12 cellular contexts compared by ENCODE assay signal in the genomic region with DNA sequence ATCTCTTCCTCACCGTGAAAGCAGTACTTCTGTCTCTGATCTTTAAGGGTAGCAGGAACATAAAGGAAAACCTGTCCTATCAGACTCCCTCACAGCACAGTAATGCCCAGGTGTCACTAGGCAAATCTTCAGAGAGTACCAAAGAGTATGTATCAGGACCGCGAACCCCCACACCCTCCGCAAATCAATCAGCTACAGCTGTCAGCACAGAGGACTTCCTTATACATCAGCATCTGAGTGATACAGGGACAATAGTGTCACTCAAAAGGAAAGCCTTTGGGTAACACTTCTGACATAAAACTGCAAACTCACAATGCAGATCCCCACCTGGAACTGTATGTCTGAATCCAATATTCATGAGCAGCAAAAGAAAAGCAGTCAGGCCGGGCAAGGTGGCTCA. TPM values are rescaled to one million over a fixed set of nuclear protein-coding genes. Genes with fewer than 3 reads are reported as not detected.
A peak's percentile ranks its signal among the peaks of the same experiment; 100 is the strongest.
DNase-seq lines count a peak whose midpoint lies in the region; ATAC-seq and TF ChIP-seq lines count a peak whose summit lies in the region.
"Had no signal": no experiment of that assay in that cellular context is flagged by ENCODE, and none has a peak within 500 bp of the region (broad histone marks: within the 10 kb centered on the region; RNA-seq: fewer than 3 reads in every experiment).

No MANE protein-coding gene starts in this region.

- peaks cover 84% of the 10 kb centered on the region for H3K4me1 ChIP-seq in left ventricle myocardium inferior
- H3K4me1 ChIP-seq in hepatocyte (ENCODE audit: insufficient read depth) = peaks cover 22% of the 10 kb centered on the region

- peak overlapping the region; percentile 100 for H3K27ac ChIP-seq in left ventricle myocardium inferior (replicated peaks)
- H3K27ac ChIP-seq in hepatocyte = no peak overlapping the region
- H3K27ac ChIP-seq: gastroesophageal sphincter, left lung had no signal

- H3K79me2 ChIP-seq in hepatocyte = peaks cover 71% of the 10 kb centered on the region

- H3K4me3 ChIP-seq in left ventricle myocardium inferior (peak overlapping the region; percentile 90), hepatocyte (no peak overlapping the region)
- H3K4me3 ChIP-seq: gastroesophageal sphincter had no signal

- no peaks in the 10 kb centered on the region for H3K9me3 ChIP-seq in left ventricle myocardium inferior (replicated peaks)
- H3K9me3 ChIP-seq in hepatocyte (ENCODE audit: low read depth) = no peaks in the 10 kb centered on the region
- H3K9me3 ChIP-seq: gastroesophageal sphincter, left lung had no signal

- H3K4me1 Mint-ChIP-seq in T-cell = peaks cover 52 to 61% (median 56%) of the 10 kb centered on the region in 3 donors
- peaks cover 61% of the 10 kb centered on the region for H3K4me1 Mint-ChIP-seq in stimulated activated naive CD8-positive, alpha-beta T cell treated with anti-CD3 and anti-CD28 coated beads, Interleukin-15, amount 100 ng/mL, for 72 hours

- H3K9me3 Mint-ChIP-seq in T-cell = no peaks in the 10 kb centered on the region
- H3K9me3 Mint-ChIP-seq in stimulated activated naive CD8-positive, alpha-beta T cell treated with anti-CD3 and anti-CD28 coated beads, Interleukin-15, amount 100 ng/mL, for 72 hours = no peaks in the 10 kb centered on the region

- 89% methylated on average over 5 of the region's 5 CpGs for WGBS in hepatocyte (ENCODE audit: low lambda C conversion rate, missing lambda C conversion rate)

- POLR2A ChIA-PET in T-cell (lab: Charles Lee) = no interaction called here

- peaks cover 36% of the 10 kb centered on the region for H4K20me1 ChIP-seq in hepatocyte (ENCODE audit: insufficient read depth, poor library complexity, severe bottlenecking)

- DNase-seq in left ventricle myocardium inferior (no peak), Right ventricle myocardium superior (no peak), T-cell (no peak), hepatocyte (ENCODE audit: low spot score) (no peak), posterior cingulate gyrus (no peak), globus pallidus (ENCODE audit: low spot score) (no peak), left colon (no peak)
- no peak for DNase-seq in stimulated activated naive CD8-positive, alpha-beta T cell treated with anti-CD3 and anti-CD28 coated beads, Interleukin-15, amount 100 ng/mL, for 72 hours
- DNase-seq: left lung; NCI-H2171 treated with DMSO at 0.1 percent for 48 hours; stimulated activated CD4-positive, alpha-beta T cell treated with anti-CD3 and anti-CD28 coated beads, Interleukin-2, amount 100 ng/mL, for 48 hours had no signal

- no peak for ATAC-seq in Right ventricle myocardium superior (ENCODE audit: poor library complexity)
- ATAC-seq in T-cell (replicated peaks in 1 of 4) = no peak
- ATAC-seq in stimulated activated naive CD8-positive, alpha-beta T cell treated with anti-CD3 and anti-CD28 coated beads, Interleukin-15, amount 100 ng/mL, for 72 hours = no peak
- ATAC-seq in left colon = no peak
- ATAC-seq: gastroesophageal sphincter, left lung had no signal

- H3K4me3 Mint-ChIP-seq in T-cell = peak overlapping the region; percentile 35 to 90 (median 63)
- peak overlapping the region; percentile 42 to 78 for H3K4me3 Mint-ChIP-seq in stimulated activated naive CD8-positive, alpha-beta T cell treated with anti-CD3 and anti-CD28 coated beads, Interleukin-15, amount 100 ng/mL, for 72 hours

- peaks cover 12% of the 10 kb centered on the region for H3K36me3 ChIP-seq in left ventricle myocardium inferior
- no peaks in the 10 kb centered on the region for H3K36me3 ChIP-seq in hepatocyte (replicated peaks; ENCODE audit: insufficient read depth, low read depth)

- CTCF ChIA-PET in T-cell (lab: Charles Lee) = interaction anchor here in 1 of 2 donors (1.0 kb wide), 1 partner anchor 18 kb away, joined by 3 read pairs; no protein-coding TSS in a partner anchor

- H3K36me3 Mint-ChIP-seq in T-cell = peaks cover 12% of the 10 kb centered on the region

- H3K27ac Mint-ChIP-seq in T-cell = no peak overlapping the region
- no peak overlapping the region for H3K27ac Mint-ChIP-seq in stimulated activated naive CD8-positive, alpha-beta T cell treated with anti-CD3 and anti-CD28 coated beads, Interleukin-15, amount 100 ng/mL, for 72 hours

- H3K27me3 Mint-ChIP-seq in T-cell = peaks cover 0 to 2% of the 10 kb centered on the region in 2 donors
- no peaks in the 10 kb centered on the region for H3K27me3 Mint-ChIP-seq in stimulated activated naive CD8-positive, alpha-beta T cell treated with anti-CD3 and anti-CD28 coated beads, Interleukin-15, amount 100 ng/mL, for 72 hours

- no peak overlapping the region for H2AFZ ChIP-seq in hepatocyte

- intact Hi-C loops in left ventricle myocardium inferior (cut with micrococcal nuclease) = no loop called here
- intact Hi-C loops in Right ventricle myocardium superior (cut with DNase I) = loop anchor here (10.0 kb wide), 1 partner anchor 60 kb away; no protein-coding TSS in a partner anchor
- intact Hi-C loops in posterior cingulate gyrus (cut with DNase I) = no loop called here
- intact Hi-C loops in left colon (cut with DNase I, micrococcal nuclease) = no loop called here

- H3K9me2 ChIP-seq in hepatocyte (replicated peaks; ENCODE audit: insufficient read depth) = no peaks in the 10 kb centered on the region

- peak overlapping the region; percentile 96 for H3K4me2 ChIP-seq in hepatocyte

- TF ChIP-seq CTCF in left ventricle myocardium inferior (IDR thresholded peaks at IDR 0.05; ENCODE audit: borderline replicate concordance) (no peak), hepatocyte (IDR thresholded peaks at IDR 0.05; ENCODE audit: poor library complexity) (no peak)

- no peaks in the 10 kb centered on the region for H3K27me3 ChIP-seq in left ventricle myocardium inferior (ENCODE audit: low read depth)
- no peaks in the 10 kb centered on the region for H3K27me3 ChIP-seq in hepatocyte
- H3K27me3 ChIP-seq: gastroesophageal sphincter, left lung had no signal

RNA-seq across cellular contexts. Expression of a gene that starts 2.6 kb away (rescaled TPM):
- total RNA-seq in left ventricle myocardium inferior = 136 TPM
- 145 TPM for total RNA-seq in Right ventricle myocardium superior
- total RNA-seq in T-cell = 10 to 100 TPM; 30.6 to 37.4 (median 36.3) TPM
- 60.2 and 60.8 TPM in 2 replicates for total RNA-seq in hepatocyte
- 43.0 and 44.1 TPM in 2 replicates for polyA plus RNA-seq in hepatocyte
- total RNA-seq in left colon = 100 to 1,000 TPM; 107 to 108 TPM

RNA-seq across cellular contexts. Expression of a gene that starts 33.3 kb away (rescaled TPM):
- 1.2 TPM for total RNA-seq in left ventricle myocardium inferior
- total RNA-seq in Right ventricle myocardium superior = 1.2 TPM
- total RNA-seq in T-cell = 1 to 10 TPM in 4 of 5 donors, not detected in 1; 1.0 to 1.9 (median 1.2) TPM
- 0.90 and 2.5 TPM in 2 replicates for total RNA-seq in hepatocyte
- polyA plus RNA-seq in hepatocyte = 0.36 and 0.38 TPM in 2 replicates
- total RNA-seq in left colon = 1 to 10 TPM; 1.3 to 2.1 TPM
